In the genomic region with DNA sequence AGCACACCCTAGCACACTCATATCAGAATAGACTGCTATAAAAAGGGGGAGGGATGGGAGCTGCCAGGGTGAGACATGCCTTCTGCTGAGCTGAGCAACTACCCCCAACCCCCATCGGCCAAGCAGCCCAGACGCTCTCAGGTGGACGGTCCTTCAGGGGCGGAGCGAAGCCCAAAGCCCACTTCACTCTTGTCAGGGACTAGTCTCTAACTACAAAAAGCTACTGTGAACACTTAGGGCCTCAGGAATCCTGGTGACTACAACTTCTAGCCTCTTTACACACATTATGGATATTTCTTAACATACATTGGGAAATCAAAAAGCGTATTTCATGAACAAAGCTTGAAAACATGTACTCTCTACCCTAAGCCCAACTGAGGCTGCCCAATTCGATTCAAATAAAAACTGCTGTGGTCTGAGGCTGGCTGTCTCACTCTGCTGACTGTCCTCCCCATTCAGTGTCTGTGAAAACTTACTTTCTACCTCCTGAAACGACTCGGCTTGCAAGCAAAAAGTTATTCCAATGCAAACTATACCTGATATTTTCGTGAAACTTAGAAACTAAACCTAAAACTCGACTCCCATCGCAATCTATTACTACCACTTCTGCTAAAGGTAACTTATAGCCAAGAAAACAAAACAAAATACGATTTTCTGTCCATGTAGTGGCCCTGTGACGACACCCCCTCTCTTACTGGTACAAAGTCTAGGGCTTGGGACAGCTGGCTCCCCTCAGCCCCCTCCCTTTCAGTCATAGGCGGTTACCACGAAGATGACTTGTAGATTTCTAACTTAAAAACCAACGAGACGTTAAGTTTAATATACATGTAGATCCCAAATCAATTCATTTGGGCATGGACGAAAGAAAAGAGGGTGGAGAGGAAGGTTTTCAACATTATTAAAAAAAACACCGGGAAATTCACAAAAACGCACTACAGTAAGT, we compare ENCODE assay signal across 8 cellular contexts. TPM values are rescaled to one million over a fixed set of nuclear protein-coding genes. Genes with fewer than 3 reads are reported as not detected.
A peak's percentile ranks its signal among the peaks of the same experiment; 100 is the strongest.
DNase-seq lines count a peak whose midpoint lies in the region; ATAC-seq, FAIRE-seq and TF ChIP-seq lines count a peak whose summit lies in the region.

No MANE protein-coding gene starts in this region.

- H2BK12ac ChIP-seq in H1 (ENCODE audit: low read depth, low read length) = no peak overlapping the region

- POLR2A ChIA-PET in CD8-positive, alpha-beta memory T cell (lab: Charles Lee) = interaction anchor here (1.0 to 6.0 kb wide), 17 partner anchors 8 to 575 kb away, joined by 3 to 167 read pairs (median 6); a partner anchor contains a TSS
- POLR2A ChIA-PET in H1 (lab: Charles Lee; ENCODE audit: partially characterized antibody) = interaction anchor here (0.7 to 4.3 kb wide), 18 partner anchors 9 to 603 kb away, joined by 3 to 36 read pairs (median 4); no protein-coding TSS in a partner anchor

- H4K20me1 ChIP-seq in H1 (replicated peaks in 1 of 2; ENCODE audit: control insufficient read depth in 1 of 2, insufficient read depth in 2 of 2, low read length in 2 of 2) = peaks cover 11 to 15% of the 10 kb centered on the region in 2 experiments

- no peak for TF ChIP-seq EP300 in H1 (IDR thresholded peaks at IDR 0.05; ENCODE audit: borderline replicate concordance in 1 of 2, low read depth in 2 of 2, low read length in 2 of 2)

- 4% methylated on average over 21 of the region's 21 CpGs; no CpG with 5 or more reads in 1 of the 2 experiments for WGBS in H1 (ENCODE audit: extremely low coverage in 1 of 2, insufficient coverage in 1 of 2, insufficient read length in 1 of 2, insufficient replicate concordance in 2 of 2, low coverage in 1 of 2, low lambda C conversion rate in 2 of 2, missing lambda C conversion rate in 1 of 2), 2 experiments
- WGBS in aorta, 2 donors = 3 to 4% methylated on average over 21 of the region's 21 CpGs

- CTCF ChIA-PET in CD8-positive, alpha-beta memory T cell (lab: Charles Lee) = interaction anchor here (0.8 to 9.7 kb wide), 23 partner anchors 8 to 381 kb away, joined by 3 to 81 read pairs (median 14); a partner anchor contains a TSS
- CTCF ChIA-PET in H1 (lab: Charles Lee; ENCODE audit: partially characterized antibody) = interaction anchor here (0.6 to 8.7 kb wide), 18 partner anchors 9 to 265 kb away, joined by 3 to 38 read pairs (median 4); no protein-coding TSS in a partner anchor

- no peaks in the 10 kb centered on the region for H3K27me3 ChIP-seq in CD8-positive, alpha-beta memory T cell (ENCODE audit: insufficient read depth, low read length, poor library complexity, severe bottlenecking)
- H3K27me3 ChIP-seq in HUES6 (ENCODE audit: control insufficient read depth, insufficient read depth, low read length) (peaks cover 23% of the 10 kb centered on the region), H1 (replicated peaks in 1 of 4; ENCODE audit: control insufficient read depth in 3 of 4, extremely low read depth in 1 of 4, insufficient read depth in 3 of 4, low read length in 3 of 4) (peaks cover 2 to 21% (median 12%) of the 10 kb centered on the region in 4 experiments; a peak in 6 of 7 replicates), aorta (ENCODE audit: control insufficient read depth in 1 of 2, insufficient read depth in 2 of 2, low read length in 1 of 2) (no peaks in the 10 kb centered on the region)

- no peaks in the 10 kb centered on the region; the same call in 1 of the 2 replicates for H3K79me1 ChIP-seq in H1 (ENCODE audit: low read depth, low read length)

- H3K4me1 Mint-ChIP-seq in CD8-positive, alpha-beta memory T cell = peaks cover 56 to 78% (median 66%) of the 10 kb centered on the region in 3 donors

- no peaks in the 10 kb centered on the region for H3K9me3 ChIP-seq in CD8-positive, alpha-beta memory T cell (ENCODE audit: low read length)
- H3K9me3 ChIP-seq in HUES6 (ENCODE audit: control insufficient read depth, insufficient read depth, low read depth, low read length) (no peaks in the 10 kb centered on the region), H1 (ENCODE audit: insufficient read depth in 2 of 2, low read depth in 1 of 2, low read length in 1 of 2) (no peaks in the 10 kb centered on the region), mucosa of descending colon (no peaks in the 10 kb centered on the region), aorta (ENCODE audit: control insufficient read depth, low read length) (no peaks in the 10 kb centered on the region)

- H4K91ac ChIP-seq in H1 (replicated peaks; ENCODE audit: insufficient read length, low read length) = no peak overlapping the region

- peaks cover 56% of the 10 kb centered on the region for H3K4me1 ChIP-seq in CD8-positive, alpha-beta memory T cell (ENCODE audit: insufficient read depth, low read length)
- H3K4me1 ChIP-seq in HUES6 (ENCODE audit: control insufficient read depth, insufficient read depth, low read length) (peaks cover 41% of the 10 kb centered on the region), H1 (replicated peaks in 1 of 4; ENCODE audit: control insufficient read depth in 3 of 4, insufficient read depth in 4 of 4, low read length in 3 of 4) (peaks cover 3 to 14% (median 10%) of the 10 kb centered on the region in 4 experiments), mucosa of descending colon (ENCODE audit: low read depth) (peaks cover 34% of the 10 kb centered on the region), aorta (ENCODE audit: control insufficient read depth in 1 of 2, insufficient read depth in 2 of 2, low read length in 2 of 2) (no peaks in the 10 kb centered on the region)

- no peak for TF ChIP-seq POLR2A in H1 (IDR thresholded peaks at IDR 0.05; ENCODE audit: control extremely low read depth in 1 of 2, low read depth in 2 of 2, low read length in 2 of 2)

- H3K18ac ChIP-seq in H1 (ENCODE audit: extremely low read depth, low read length) = no peak overlapping the region

- peak overlapping the region; percentile 67 for H3K9ac ChIP-seq in HUES6 (ENCODE audit: low read length)
- peak overlapping the region in 2 of 4 experiments; percentile 40 to 59; a peak in 2 of 7 replicates for H3K9ac ChIP-seq in H1 (replicated peaks in 1 of 4; ENCODE audit: extremely low read depth in 1 of 4, low read depth in 3 of 4, low read length in 3 of 4)

- H4K5ac ChIP-seq in H1 (ENCODE audit: insufficient read length, low read depth, low read length) = no peak overlapping the region

- H3K23ac ChIP-seq in H1 (ENCODE audit: insufficient read length) = no peak overlapping the region

- ATAC-seq in SK-N-SH treated with all-trans-retinoic acid at 6 μM for 48 hours = peak; percentile 20
- ATAC-seq in mucosa of descending colon = peak; percentile 37
- no peak for ATAC-seq in aorta (ENCODE audit: low FRiP score)
- ATAC-seq in GM19397 (IDR thresholded peaks at IDR 0.05; ENCODE audit: unreplicated experiment) = no peak

- H2BK20ac ChIP-seq in H1 (ENCODE audit: low read length) = no peak overlapping the region

- H3K56ac ChIP-seq in H1 (replicated peaks; ENCODE audit: insufficient read length, low read depth, low read length) = no peak overlapping the region

- H3K27me3 Mint-ChIP-seq in CD8-positive, alpha-beta memory T cell = no peaks in the 10 kb centered on the region

- FAIRE-seq in H1 (lab: Jason Lieb, UNC) = no peak

- no peaks in the 10 kb centered on the region for H3K9me3 Mint-ChIP-seq in CD8-positive, alpha-beta memory T cell

- peaks cover 11% of the 10 kb centered on the region for H3K23me2 ChIP-seq in H1 (ENCODE audit: low read depth, low read length)

- DNase-seq in CD8-positive, alpha-beta memory T cell = no peak
- DNase-seq in H1 (ENCODE audit: low read depth in 1 of 2, low spot score in 2 of 2) = no peak
- peak; percentile 55 to 76 (median 71) for DNase-seq in mucosa of descending colon
- DNase-seq in aorta = no peak
- no peak for DNase-seq in NCI-H1694 (lab: John Stamatoyannopoulos, UW)

- intact Hi-C loops in mucosa of descending colon (cut with DNase I, micrococcal nuclease) (loop anchor here (5.0 to 10.0 kb wide), 2 partner anchors 100 to 102 kb away; no protein-coding TSS in a partner anchor), aorta (cut with DNase I) (loop anchor here (2.0 to 10.0 kb wide), 5 partner anchors 98 to 206 kb away; a partner anchor contains a TSS)

- H3K14ac ChIP-seq in H1 (ENCODE audit: insufficient read length) = no peak overlapping the region

- peak overlapping the region; percentile 84 to 99 for H3K4me2 ChIP-seq in H1 (ENCODE audit: insufficient read depth in 1 of 2, low read depth in 2 of 2, low read length in 2 of 2)

- no peak overlapping the region; the same call in 1 of the 2 replicates for H4K8ac ChIP-seq in H1 (ENCODE audit: extremely low read depth, insufficient read depth, low read length)

- H2BK15ac ChIP-seq in H1 (ENCODE audit: low read length) = no peak overlapping the region

- peak overlapping the region; percentile 90 for H3K4me3 ChIP-seq in CD8-positive, alpha-beta memory T cell (ENCODE audit: low read length)
- H3K4me3 ChIP-seq in HUES6 (ENCODE audit: low read depth, low read length) = peak overlapping the region; percentile 91
- H3K4me3 ChIP-seq in H1 (ENCODE audit: extremely low read depth in 1 of 4, insufficient read depth in 2 of 4, low read depth in 3 of 4, low read length in 4 of 4) = peak overlapping the region; percentile 67 to 95 (median 74)
- peak overlapping the region; percentile 56 for H3K4me3 ChIP-seq in mucosa of descending colon
- peak overlapping the region; percentile 79 to 97 for H3K4me3 ChIP-seq in aorta (ENCODE audit: low read length in 2 of 2)

- no peak overlapping the region for H3K4ac ChIP-seq in H1 (replicated peaks; ENCODE audit: insufficient read length, low read depth, low read length)

- peaks cover 0 to 29% of the 10 kb centered on the region in 2 experiments; a peak in 2 of 4 replicates for H3K79me2 ChIP-seq in H1 (ENCODE audit: control insufficient read depth in 1 of 2, insufficient read depth in 2 of 2, low read length in 2 of 2)

- peak overlapping the region; percentile 89 to 95 (median 92) for H3K4me3 Mint-ChIP-seq in CD8-positive, alpha-beta memory T cell

- peaks cover 0 to 8% (median 0%) of the 10 kb centered on the region in 3 donors for H3K36me3 Mint-ChIP-seq in CD8-positive, alpha-beta memory T cell

- no peak overlapping the region for H2AFZ ChIP-seq in H1 (ENCODE audit: low read length)

- no peak overlapping the region for H2AK5ac ChIP-seq in H1 (ENCODE audit: low read depth, low read length)

- TF ChIP-seq RAD21 in H1 (IDR thresholded peaks at IDR 0.05 in 1 of 2, conservative IDR thresholded peaks at IDR 0.05 in 1 of 2; ENCODE audit: low read depth in 2 of 2, low read length in 2 of 2) = no peak

- H2BK120ac ChIP-seq in H1 (replicated peaks; ENCODE audit: low read depth, low read length) = no peak overlapping the region

- H2BK5ac ChIP-seq in H1 (ENCODE audit: low read depth, low read length) = no peak overlapping the region

- H3K36me3 ChIP-seq in CD8-positive, alpha-beta memory T cell (ENCODE audit: insufficient read depth, low read length) = no peaks in the 10 kb centered on the region
- H3K36me3 ChIP-seq in HUES6 (ENCODE audit: control insufficient read depth, insufficient read depth, low read length) = no peaks in the 10 kb centered on the region
- H3K36me3 ChIP-seq in H1 (ENCODE audit: control insufficient read depth in 2 of 4, insufficient read depth in 4 of 4, low read length in 3 of 4) = no peaks in the 10 kb centered on the region
- no peaks in the 10 kb centered on the region for H3K36me3 ChIP-seq in mucosa of descending colon (ENCODE audit: low read depth)
- H3K36me3 ChIP-seq in aorta (ENCODE audit: control insufficient read depth in 1 of 2, insufficient read depth in 2 of 2, low read length in 1 of 2) = no peaks in the 10 kb centered on the region

- TF ChIP-seq CTCF in H1 (IDR thresholded peaks at IDR 0.05; ENCODE audit: control extremely low read depth in 1 of 3, insufficient read depth in 1 of 3, low read depth in 1 of 3, low read length in 3 of 3) (no peak), mucosa of descending colon (IDR thresholded peaks at IDR 0.05) (no peak)

- peak overlapping the region; percentile 88 to 99 (median 96) for H3K27ac Mint-ChIP-seq in CD8-positive, alpha-beta memory T cell

- H3K27ac ChIP-seq in CD8-positive, alpha-beta memory T cell (ENCODE audit: low read depth, low read length) = peak overlapping the region; percentile 76
- H3K27ac ChIP-seq in HUES6 (ENCODE audit: low read depth, low read length) (no peak overlapping the region), H1 (ENCODE audit: low read depth, low read length) (no peak overlapping the region), aorta (ENCODE audit: low read depth in 1 of 2, low read length in 2 of 2) (peak overlapping the region; percentile 87 to 97)

RNA-seq across cellular contexts. Expression of a gene that starts 1.2 kb away (rescaled TPM):
- 10 to 100 TPM; 20.6 to 21.4 TPM for total RNA-seq in CD8-positive, alpha-beta memory T cell
- 6.3 TPM for polyA plus RNA-seq in CD8-positive, alpha-beta memory T cell
- total RNA-seq in H1 (2021; fragmentation: NEBNext Ultra II Directional; extraction: Animal tissue kit (Norgen Biotek cat#: 25700)) = 4.5 and 5.7 TPM in 2 replicates
- polyA plus RNA-seq in H1 (2011; rRNA removed) = 2.9 and 3.5 TPM in 2 replicates
- polyA plus RNA-seq in H1 (2011; cell fraction: cytosol; rRNA removed) = 2.8 TPM
- polyA plus RNA-seq in H1 (2011; cell fraction: nucleus; rRNA removed) = 4.9 TPM
- polyA plus RNA-seq in H1 (2012, experiment 1 of 2) = 3.8 to 5.6 TPM (median 4.6 TPM) in 4 replicates
- polyA plus RNA-seq in H1 (2012, experiment 2 of 2) = 0.83 TPM
- polyA plus RNA-seq in H1 (2013, experiment 1 of 2) = 4.6 TPM
- polyA plus RNA-seq in H1 (2013, experiment 2 of 2) = 4.4 TPM
- polyA minus RNA-seq in H1 (2011; rRNA and poly(A)+ RNA removed) = 3.9 and 5.4 TPM in 2 replicates
- 4.2 TPM for polyA minus RNA-seq in H1 (2011; cell fraction: cytosol; rRNA and poly(A)+ RNA removed)
- 13.4 TPM for polyA minus RNA-seq in H1 (2011; cell fraction: nucleus; rRNA and poly(A)+ RNA removed)
- 10 to 100 TPM; 17.3 to 20.6 (median 20.6) TPM for total RNA-seq in mucosa of descending colon
- total RNA-seq in aorta = 10 to 100 TPM; 23.5 to 27.4 TPM
- 10 to 100 TPM in 1 of 2 donors, 1 to 10 TPM in 1; 4.6 to 17.7 TPM for polyA plus RNA-seq in aorta

Comparison
In these comparisons a context has a peak if more than half of its experiments do, and no peak if none do; other contexts are left out.
1. DNase-seq: peak in mucosa of descending colon (3 of 3); none in CD8-positive, alpha-beta memory T cell (0 of 5), H1 (0 of 2), aorta (0 of 2) and NCI-H1694 (single experiment).
2. H3K27ac ChIP-seq: peak in CD8-positive, alpha-beta memory T cell (single experiment) and aorta (2 of 2); none in HUES6 (single experiment) and H1 (single experiment).
3. ATAC-seq: peak in SK-N-SH treated with all-trans-retinoic acid at 6 μM for 48 hours (single experiment) and mucosa of descending colon (single experiment); none in aorta (single experiment) and GM19397 (single experiment).
4. Peak in every context shown above with its lines, with median percentiles within 50 percentile points of each other: H3K4me3 ChIP-seq.